Comparison of ENCODE assay signal across 27 cellular contexts in the genomic region with DNA sequence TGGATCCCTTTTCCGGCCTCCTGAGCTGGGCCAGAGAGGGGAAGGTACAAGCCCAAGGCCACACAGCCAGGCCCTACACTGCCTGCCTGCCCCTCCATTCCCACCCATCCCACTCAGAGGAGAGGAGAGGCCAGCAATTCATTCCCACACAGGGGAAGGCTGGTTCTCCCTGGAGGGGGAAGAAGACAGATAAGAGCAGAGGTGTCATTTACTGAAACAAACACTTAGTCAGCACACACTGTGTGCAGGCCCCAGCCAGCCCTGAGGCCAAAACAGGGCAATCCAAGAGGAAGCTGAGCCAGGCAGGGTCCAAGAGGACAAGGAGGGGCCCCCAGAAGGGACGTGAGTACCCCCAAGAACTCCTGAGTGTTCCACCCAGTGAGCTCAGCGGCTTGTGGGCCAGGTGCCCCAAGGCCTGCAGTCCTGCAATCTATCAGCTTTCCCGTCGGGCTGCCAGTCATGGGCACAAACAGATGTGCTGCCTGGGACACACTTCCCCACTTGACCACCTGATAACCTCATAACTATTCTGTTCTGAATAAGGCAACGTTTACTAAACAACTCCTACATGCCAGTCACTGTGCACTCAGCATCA. TPM values are rescaled to one million over a fixed set of nuclear protein-coding genes. Genes with fewer than 3 reads are reported as not detected.
A peak's percentile ranks its signal among the peaks of the same experiment; 100 is the strongest.
DNase-seq lines count a peak whose midpoint lies in the region; ATAC-seq and TF ChIP-seq lines count a peak whose summit lies in the region.
"Had no signal": no experiment of that assay in that cellular context is flagged by ENCODE, and none has a peak within 500 bp of the region (broad histone marks: within the 10 kb centered on the region; RNA-seq: fewer than 3 reads in every experiment).

No MANE protein-coding gene starts in this region.

- H3K9ac ChIP-seq in trophoblast cell (ENCODE audit: low read length) = no peak overlapping the region

- H4K12ac ChIP-seq in trophoblast cell (ENCODE audit: low read depth, low read length) = no peak overlapping the region

- WGBS in trophoblast cell (ENCODE audit: extremely low coverage, insufficient coverage, insufficient read length) = no CpG with 5 or more reads among the region's 6 CpGs

- H4K8ac ChIP-seq in trophoblast cell (ENCODE audit: low read depth, low read length) = no peak overlapping the region

- H4K91ac ChIP-seq in trophoblast cell (ENCODE audit: low read depth, low read length) = no peak overlapping the region

- no peak for ATAC-seq in stimulated activated memory B cell treated with anti-CD40 and anti-IgM and Interleukin-4, amounts not matched to agents 10 μg/mL and 1 μg/mL and 100 μg/mL, for 72 hours
- ATAC-seq: activated T-cell treated with anti-CD3 and anti-CD28 coated beads, Interleukin-2, amount 50 U/mL, for 72 hours had no signal

- H3K27ac Mint-ChIP-seq in activated CD4-positive, alpha-beta T cell treated with anti-CD3 and anti-CD28 coated beads, Interleukin-2, amount 10 ng/mL, durations not matched to agents 7 days and 5 days = peak overlapping the region; percentile 16
- H3K27ac Mint-ChIP-seq in stimulated activated memory B cell treated with anti-CD40 and anti-IgM and Interleukin-4, amounts not matched to agents 10 μg/mL and 1 μg/mL and 100 μg/mL, for 72 hours = no peak overlapping the region
- H3K27ac Mint-ChIP-seq: activated naive CD4-positive, alpha-beta T cell treated with anti-CD3 and anti-CD28 coated beads, Interleukin-2, amount 10 ng/mL, durations not matched to agents 7 days and 5 days; activated T-cell treated with anti-CD3 and anti-CD28 coated beads, Interleukin-2, amount 50 U/mL, for 72 hours had no signal

- H2BK12ac ChIP-seq in trophoblast cell (ENCODE audit: low read length) = no peak overlapping the region

- no peaks in the 10 kb centered on the region for H3K79me2 ChIP-seq in trophoblast cell (ENCODE audit: control insufficient read depth, insufficient read depth, low read length, poor library complexity)

- no peak overlapping the region for H2BK120ac ChIP-seq in trophoblast cell (ENCODE audit: insufficient read depth, low read length, poor library complexity)

- no peak overlapping the region for H3K4me3 Mint-ChIP-seq in activated CD4-positive, alpha-beta T cell treated with anti-CD3 and anti-CD28 coated beads, Interleukin-2, amount 10 ng/mL, durations not matched to agents 7 days and 5 days
- H3K4me3 Mint-ChIP-seq in stimulated activated memory B cell treated with anti-CD40 and anti-IgM and Interleukin-4, amounts not matched to agents 10 μg/mL and 1 μg/mL and 100 μg/mL, for 72 hours = no peak overlapping the region
- H3K4me3 Mint-ChIP-seq: activated naive CD4-positive, alpha-beta T cell treated with anti-CD3 and anti-CD28 coated beads, Interleukin-2, amount 10 ng/mL, durations not matched to agents 7 days and 5 days; activated T-cell treated with anti-CD3 and anti-CD28 coated beads, Interleukin-2, amount 50 U/mL, for 72 hours; central memory CD8-positive, alpha-beta T cell had no signal

- H3K27me3 ChIP-seq in cardiac muscle cell (no peaks in the 10 kb centered on the region), trophoblast cell (ENCODE audit: insufficient read depth, low read length) (no peaks in the 10 kb centered on the region), SJCRH30 (no peaks in the 10 kb centered on the region; the same call in 1 of the 2 replicates)
- H3K27me3 ChIP-seq: dorsolateral prefrontal cortex, tibial nerve had no signal

- peaks cover 21% of the 10 kb centered on the region for H3K4me1 Mint-ChIP-seq in activated CD4-positive, alpha-beta T cell treated with anti-CD3 and anti-CD28 coated beads, Interleukin-2, amount 10 ng/mL, durations not matched to agents 7 days and 5 days
- peaks cover 75% of the 10 kb centered on the region for H3K4me1 Mint-ChIP-seq in stimulated activated memory B cell treated with anti-CD40 and anti-IgM and Interleukin-4, amounts not matched to agents 10 μg/mL and 1 μg/mL and 100 μg/mL, for 72 hours

- H3K36me3 Mint-ChIP-seq in activated CD4-positive, alpha-beta T cell treated with anti-CD3 and anti-CD28 coated beads, Interleukin-2, amount 10 ng/mL, durations not matched to agents 7 days and 5 days (ENCODE audit: low read depth) = no peaks in the 10 kb centered on the region
- H3K36me3 Mint-ChIP-seq in stimulated activated memory B cell treated with anti-CD40 and anti-IgM and Interleukin-4, amounts not matched to agents 10 μg/mL and 1 μg/mL and 100 μg/mL, for 72 hours = no peaks in the 10 kb centered on the region
- H3K36me3 Mint-ChIP-seq: activated naive CD4-positive, alpha-beta T cell treated with anti-CD3 and anti-CD28 coated beads, Interleukin-2, amount 10 ng/mL, durations not matched to agents 7 days and 5 days had no signal

- POLR2A ChIA-PET in activated CD4-positive, alpha-beta T cell treated with anti-CD3 and anti-CD28 coated beads, Interleukin-2, amount 10 ng/mL, durations not matched to agents 7 days and 5 days (lab: Charles Lee) = no interaction called here

- H3K18ac ChIP-seq in trophoblast cell (ENCODE audit: low read length) = peak overlapping the region; percentile 21

- no peak overlapping the region for H3K4me3 ChIP-seq in cardiac muscle cell
- no peak overlapping the region for H3K4me3 ChIP-seq in trophoblast cell (ENCODE audit: low read depth, low read length)
- H3K4me3 ChIP-seq in SJCRH30 = no peak overlapping the region
- H3K4me3 ChIP-seq: dorsolateral prefrontal cortex, lung, stomach, tibial nerve had no signal

- H3K9me3 ChIP-seq in cardiac muscle cell (ENCODE audit: low read depth) (no peaks in the 10 kb centered on the region), trophoblast cell (ENCODE audit: insufficient read depth, low read depth, low read length) (no peaks in the 10 kb centered on the region), SJCRH30 (replicated peaks) (no peaks in the 10 kb centered on the region)
- H3K9me3 ChIP-seq: stomach, tibial nerve had no signal

- no peaks in the 10 kb centered on the region for H3K36me3 ChIP-seq in cardiac muscle cell
- H3K36me3 ChIP-seq in trophoblast cell (ENCODE audit: control insufficient read depth in 1 of 2, insufficient read depth in 2 of 2, low read length in 2 of 2) = no peaks in the 10 kb centered on the region
- no peaks in the 10 kb centered on the region for H3K36me3 ChIP-seq in SJCRH30
- H3K36me3 ChIP-seq: stomach, tibial nerve had no signal

- H3K4me1 ChIP-seq in cardiac muscle cell (ENCODE audit: low read depth) = peaks cover 88% of the 10 kb centered on the region
- H3K4me1 ChIP-seq in trophoblast cell (ENCODE audit: control insufficient read depth in 1 of 2, insufficient read depth in 2 of 2, low read length in 2 of 2) = peaks cover 33 to 39% of the 10 kb centered on the region in 2 experiments
- peaks cover 23% of the 10 kb centered on the region for H3K4me1 ChIP-seq in SJCRH30

- H3K9me3 Mint-ChIP-seq in activated CD4-positive, alpha-beta T cell treated with anti-CD3 and anti-CD28 coated beads, Interleukin-2, amount 10 ng/mL, durations not matched to agents 7 days and 5 days = no peaks in the 10 kb centered on the region
- H3K9me3 Mint-ChIP-seq in stimulated activated memory B cell treated with anti-CD40 and anti-IgM and Interleukin-4, amounts not matched to agents 10 μg/mL and 1 μg/mL and 100 μg/mL, for 72 hours = no peaks in the 10 kb centered on the region
- H3K9me3 Mint-ChIP-seq: activated naive CD4-positive, alpha-beta T cell treated with anti-CD3 and anti-CD28 coated beads, Interleukin-2, amount 10 ng/mL, durations not matched to agents 7 days and 5 days; activated T-cell treated with anti-CD3 and anti-CD28 coated beads, Interleukin-2, amount 50 U/mL, for 72 hours; central memory CD8-positive, alpha-beta T cell had no signal

- H3K27ac ChIP-seq in cardiac muscle cell (peak overlapping the region; percentile 85), trophoblast cell (ENCODE audit: low read depth, low read length) (no peak overlapping the region), SJCRH30 (no peak overlapping the region)
- H3K27ac ChIP-seq: RWPE1, stomach, tibial nerve had no signal

- H3K4me2 ChIP-seq in trophoblast cell (ENCODE audit: low read length) = no peak overlapping the region

- H2AFZ ChIP-seq in trophoblast cell (ENCODE audit: insufficient read depth, low read length, poor library complexity) = no peak overlapping the region

- peaks cover 7% of the 10 kb centered on the region for H3K27me3 Mint-ChIP-seq in activated CD4-positive, alpha-beta T cell treated with anti-CD3 and anti-CD28 coated beads, Interleukin-2, amount 10 ng/mL, durations not matched to agents 7 days and 5 days
- no peaks in the 10 kb centered on the region for H3K27me3 Mint-ChIP-seq in stimulated activated memory B cell treated with anti-CD40 and anti-IgM and Interleukin-4, amounts not matched to agents 10 μg/mL and 1 μg/mL and 100 μg/mL, for 72 hours
- H3K27me3 Mint-ChIP-seq: central memory CD8-positive, alpha-beta T cell had no signal

- no peak overlapping the region for H2BK5ac ChIP-seq in trophoblast cell (ENCODE audit: low read depth, low read length, poor library complexity)

- no peak overlapping the region for H2AK5ac ChIP-seq in trophoblast cell (ENCODE audit: low read length)

- no peak for TF ChIP-seq CTCF in cardiac muscle cell (IDR thresholded peaks at IDR 0.05; ENCODE audit: low read depth, low read length)

- H3K14ac ChIP-seq in trophoblast cell (ENCODE audit: low read length) = no peak overlapping the region

- H3K4ac ChIP-seq in trophoblast cell (ENCODE audit: low read depth, low read length) = no peak overlapping the region

- DNase-seq in activated CD4-positive, alpha-beta T cell treated with anti-CD3 and anti-CD28 coated beads, Interleukin-2, amount 10 ng/mL, durations not matched to agents 7 days and 5 days = no peak
- no peak for DNase-seq in activated CD4-positive, alpha-beta T cell treated with anti-CD3 and anti-CD28 coated beads, Interleukin-2, amount 50 U/mL, for 48 hours
- peak; percentile 51 for DNase-seq in RPMI7951 (ENCODE audit: low read depth)
- DNase-seq in cardiac muscle cell (ENCODE audit: low read depth in 1 of 2, low spot score in 1 of 2) = peak in 1 of 2 donors; percentile 62
- peak in 1 of 2 donors; percentile 19 for DNase-seq in trophoblast cell
- no peak for DNase-seq in NK-92 treated with Interleukin-12 subunit alpha and Interleukin-12 subunit beta, amount 100 ng/mL, for 24 hours (lab: John Stamatoyannopoulos, UW)
- DNase-seq in SJCRH30 = no peak
- DNase-seq: activated CD4-positive, alpha-beta T cell treated with anti-CD3 and anti-CD28 coated beads for 1 hour; activated naive CD4-positive, alpha-beta T cell treated with anti-CD3 and anti-CD28 coated beads, Interleukin-2, amount 10 ng/mL, durations not matched to agents 7 days and 5 days; activated T-cell treated with anti-CD3 and anti-CD28 coated beads, Interleukin-2, amount 50 U/mL, for 72 hours; AML-193; anterior cingulate cortex; DMS79 treated with DMSO at 0.1 percent for 48 hours; dorsolateral prefrontal cortex; hypothalamus; NCI-H1417; NCI-H526; occipital lobe; stimulated activated CD4-positive, alpha-beta T cell treated with anti-CD3 and anti-CD28 coated beads, Interleukin-12 subunit alpha, Interleukin-12 subunit beta, amount 100 ng/mL, for 4 hours; stimulated activated CD4-positive, alpha-beta T cell treated with anti-CD3 and anti-CD28 coated beads, Interleukin-4, amount 100 ng/mL, for 4 hours; stomach; SW 1271 had no signal

- CTCF ChIA-PET in activated CD4-positive, alpha-beta T cell treated with anti-CD3 and anti-CD28 coated beads, Interleukin-2, amount 10 ng/mL, durations not matched to agents 7 days and 5 days (lab: Charles Lee) = interaction anchor here (1.1 to 4.4 kb wide), 3 partner anchors 10 to 41 kb away, joined by 3 to 19 read pairs (median 3); no protein-coding TSS in a partner anchor

- H3K79me1 ChIP-seq in trophoblast cell (ENCODE audit: low read length) = peaks cover 5% of the 10 kb centered on the region

- H3K23ac ChIP-seq in trophoblast cell (ENCODE audit: low read length) = no peak overlapping the region

RNA-seq across cellular contexts. Expression of gene ADGRB2, which starts 15.8 kb away (rescaled TPM):
- under 1 TPM; 0.27 to 0.31 TPM for total RNA-seq in activated CD4-positive, alpha-beta T cell treated with anti-CD3 and anti-CD28 coated beads, Interleukin-2, amount 10 ng/mL, durations not matched to agents 7 days and 5 days
- 3.4 and 6.7 TPM in 2 replicates for total RNA-seq in RPMI7951 (2014; rRNA removed; shearing (Covaris generic))
- 203 and 309 TPM in 2 replicates for total RNA-seq in cardiac muscle cell
- polyA plus RNA-seq in cardiac muscle cell = 95.0 and 109 TPM in 2 replicates
- 9.6 and 10.2 TPM in 2 replicates for polyA plus RNA-seq in trophoblast cell (2013)
- 0.73 and 1.1 TPM in 2 replicates for total RNA-seq in SJCRH30 (2014; rRNA removed; shearing (Covaris generic))

RNA-seq across cellular contexts. Expression of gene COL16A1, which starts 44.5 kb away (rescaled TPM):
- total RNA-seq in activated CD4-positive, alpha-beta T cell treated with anti-CD3 and anti-CD28 coated beads, Interleukin-2, amount 10 ng/mL, durations not matched to agents 7 days and 5 days = not detected
- total RNA-seq in RPMI7951 (2014; rRNA removed; shearing (Covaris generic)) = 6.9 and 7.1 TPM in 2 replicates
- 75.8 and 120 TPM in 2 replicates for total RNA-seq in cardiac muscle cell
- 67.7 and 119 TPM in 2 replicates for polyA plus RNA-seq in cardiac muscle cell
- polyA plus RNA-seq in trophoblast cell (2013) = 43.1 and 44.2 TPM in 2 replicates
- 2.6 and 2.7 TPM in 2 replicates for total RNA-seq in SJCRH30 (2014; rRNA removed; shearing (Covaris generic))

Comparison
In these comparisons a context has a peak if more than half of its experiments do, and no peak if none do; other contexts are left out.
1. RNA of gene ADGRB2, which starts 15.8 kb away (total RNA-seq): 203 to 309 TPM in cardiac muscle cell; 3.4 to 6.7 TPM in RPMI7951, 0.73 to 1.1 TPM in SJCRH30 and 0.27 to 0.31 TPM in activated CD4-positive, alpha-beta T cell treated with anti-CD3 and anti-CD28 coated beads, Interleukin-2, amount 10 ng/mL, durations not matched to agents 7 days and 5 days; every median in the first group is over 10 times any median in the second.